In genomic region chr21:34029724-34030528, GRCh38 we compare ENCODE assay signal across 1 cellular context.
A peak's percentile ranks its signal among the peaks of the same experiment; 100 is the strongest.
TF ChIP-seq lines count a peak whose summit lies in the region.

No MANE protein-coding gene starts in this region.

TF ChIP-seq in K562, 482 proteins besides CTCF, POLR2A, EP300 and RAD21 (continued from another document and continues in another):
- no peak for TF ChIP-seq CGGBP1 (CRISPR knock-in tag; IDR thresholded peaks at IDR 0.05)
- TF ChIP-seq, protein P1, sequence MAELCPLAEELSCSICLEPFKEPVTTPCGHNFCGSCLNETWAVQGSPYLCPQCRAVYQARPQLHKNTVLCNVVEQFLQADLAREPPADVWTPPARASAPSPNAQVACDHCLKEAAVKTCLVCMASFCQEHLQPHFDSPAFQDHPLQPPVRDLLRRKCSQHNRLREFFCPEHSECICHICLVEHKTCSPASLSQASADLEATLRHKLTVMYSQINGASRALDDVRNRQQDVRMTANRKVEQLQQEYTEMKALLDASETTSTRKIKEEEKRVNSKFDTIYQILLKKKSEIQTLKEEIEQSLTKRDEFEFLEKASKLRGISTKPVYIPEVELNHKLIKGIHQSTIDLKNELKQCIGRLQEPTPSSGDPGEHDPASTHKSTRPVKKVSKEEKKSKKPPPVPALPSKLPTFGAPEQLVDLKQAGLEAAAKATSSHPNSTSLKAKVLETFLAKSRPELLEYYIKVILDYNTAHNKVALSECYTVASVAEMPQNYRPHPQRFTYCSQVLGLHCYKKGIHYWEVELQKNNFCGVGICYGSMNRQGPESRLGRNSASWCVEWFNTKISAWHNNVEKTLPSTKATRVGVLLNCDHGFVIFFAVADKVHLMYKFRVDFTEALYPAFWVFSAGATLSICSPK (IDR thresholded peaks at IDR 0.05; ENCODE audit: borderline replicate concordance): no peak
- TF ChIP-seq PTRF (tag; IDR thresholded peaks at IDR 0.05): no peak
- TF ChIP-seq, protein P2, sequence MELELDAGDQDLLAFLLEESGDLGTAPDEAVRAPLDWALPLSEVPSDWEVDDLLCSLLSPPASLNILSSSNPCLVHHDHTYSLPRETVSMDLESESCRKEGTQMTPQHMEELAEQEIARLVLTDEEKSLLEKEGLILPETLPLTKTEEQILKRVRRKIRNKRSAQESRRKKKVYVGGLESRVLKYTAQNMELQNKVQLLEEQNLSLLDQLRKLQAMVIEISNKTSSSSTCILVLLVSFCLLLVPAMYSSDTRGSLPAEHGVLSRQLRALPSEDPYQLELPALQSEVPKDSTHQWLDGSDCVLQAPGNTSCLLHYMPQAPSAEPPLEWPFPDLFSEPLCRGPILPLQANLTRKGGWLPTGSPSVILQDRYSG (tag; conservative IDR thresholded peaks at IDR 0.05; ENCODE audit: low read depth): peak; percentile 90; the same call in 1 of the 2 replicates
- TF ChIP-seq, protein P3, sequence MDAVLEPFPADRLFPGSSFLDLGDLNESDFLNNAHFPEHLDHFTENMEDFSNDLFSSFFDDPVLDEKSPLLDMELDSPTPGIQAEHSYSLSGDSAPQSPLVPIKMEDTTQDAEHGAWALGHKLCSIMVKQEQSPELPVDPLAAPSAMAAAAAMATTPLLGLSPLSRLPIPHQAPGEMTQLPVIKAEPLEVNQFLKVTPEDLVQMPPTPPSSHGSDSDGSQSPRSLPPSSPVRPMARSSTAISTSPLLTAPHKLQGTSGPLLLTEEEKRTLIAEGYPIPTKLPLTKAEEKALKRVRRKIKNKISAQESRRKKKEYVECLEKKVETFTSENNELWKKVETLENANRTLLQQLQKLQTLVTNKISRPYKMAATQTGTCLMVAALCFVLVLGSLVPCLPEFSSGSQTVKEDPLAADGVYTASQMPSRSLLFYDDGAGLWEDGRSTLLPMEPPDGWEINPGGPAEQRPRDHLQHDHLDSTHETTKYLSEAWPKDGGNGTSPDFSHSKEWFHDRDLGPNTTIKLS (IDR thresholded peaks at IDR 0.05; ENCODE audit: borderline replicate concordance, low read depth): peak; percentile 94
- no peak for TF ChIP-seq DEAF1 (CRISPR knock-in tag; IDR thresholded peaks at IDR 0.05)
- no peak for TF ChIP-seq ZZZ3 (IDR thresholded peaks at IDR 0.05)
- peak; percentile 40; the same call in 1 of the 2 replicates for TF ChIP-seq DMBX1 (CRISPR knock-in tag; IDR thresholded peaks at IDR 0.05; ENCODE audit: borderline replicate concordance)
- TF ChIP-seq FOXK2 (conservative IDR thresholded peaks at IDR 0.05 in 1 of 2, IDR thresholded peaks at IDR 0.05 in 1 of 2; ENCODE audit: low read depth in 2 of 2): no peak
- no peak for TF ChIP-seq ATF1 (CRISPR knock-in tag; IDR thresholded peaks at IDR 0.05)
- peak; percentile 96 for TF ChIP-seq ATF1 (tag; IDR thresholded peaks at IDR 0.05)
- no peak for TF ChIP-seq NUFIP1 (IDR thresholded peaks at IDR 0.05; ENCODE audit: partially characterized antibody)
- no peak for TF ChIP-seq MCM2 (IDR thresholded peaks at IDR 0.05; ENCODE audit: low read depth)
- TF ChIP-seq ARNT (IDR thresholded peaks at IDR 0.05): no peak
- no peak for TF ChIP-seq POLR2G (IDR thresholded peaks at IDR 0.05; ENCODE audit: low read depth, low read length)
- TF ChIP-seq KLF6 (CRISPR knock-in tag; IDR thresholded peaks at IDR 0.05; ENCODE audit: borderline replicate concordance): no peak
- TF ChIP-seq HIVEP1 (CRISPR knock-in tag; IDR thresholded peaks at IDR 0.05): no peak
- TF ChIP-seq NFIX (CRISPR knock-in tag; IDR thresholded peaks at IDR 0.05; ENCODE audit: low read depth): no peak
- TF ChIP-seq ZEB2 (IDR thresholded peaks at IDR 0.05): peak; percentile 79
- TF ChIP-seq HMG20B (CRISPR knock-in tag; IDR thresholded peaks at IDR 0.05): no peak
- TF ChIP-seq, protein P4, sequence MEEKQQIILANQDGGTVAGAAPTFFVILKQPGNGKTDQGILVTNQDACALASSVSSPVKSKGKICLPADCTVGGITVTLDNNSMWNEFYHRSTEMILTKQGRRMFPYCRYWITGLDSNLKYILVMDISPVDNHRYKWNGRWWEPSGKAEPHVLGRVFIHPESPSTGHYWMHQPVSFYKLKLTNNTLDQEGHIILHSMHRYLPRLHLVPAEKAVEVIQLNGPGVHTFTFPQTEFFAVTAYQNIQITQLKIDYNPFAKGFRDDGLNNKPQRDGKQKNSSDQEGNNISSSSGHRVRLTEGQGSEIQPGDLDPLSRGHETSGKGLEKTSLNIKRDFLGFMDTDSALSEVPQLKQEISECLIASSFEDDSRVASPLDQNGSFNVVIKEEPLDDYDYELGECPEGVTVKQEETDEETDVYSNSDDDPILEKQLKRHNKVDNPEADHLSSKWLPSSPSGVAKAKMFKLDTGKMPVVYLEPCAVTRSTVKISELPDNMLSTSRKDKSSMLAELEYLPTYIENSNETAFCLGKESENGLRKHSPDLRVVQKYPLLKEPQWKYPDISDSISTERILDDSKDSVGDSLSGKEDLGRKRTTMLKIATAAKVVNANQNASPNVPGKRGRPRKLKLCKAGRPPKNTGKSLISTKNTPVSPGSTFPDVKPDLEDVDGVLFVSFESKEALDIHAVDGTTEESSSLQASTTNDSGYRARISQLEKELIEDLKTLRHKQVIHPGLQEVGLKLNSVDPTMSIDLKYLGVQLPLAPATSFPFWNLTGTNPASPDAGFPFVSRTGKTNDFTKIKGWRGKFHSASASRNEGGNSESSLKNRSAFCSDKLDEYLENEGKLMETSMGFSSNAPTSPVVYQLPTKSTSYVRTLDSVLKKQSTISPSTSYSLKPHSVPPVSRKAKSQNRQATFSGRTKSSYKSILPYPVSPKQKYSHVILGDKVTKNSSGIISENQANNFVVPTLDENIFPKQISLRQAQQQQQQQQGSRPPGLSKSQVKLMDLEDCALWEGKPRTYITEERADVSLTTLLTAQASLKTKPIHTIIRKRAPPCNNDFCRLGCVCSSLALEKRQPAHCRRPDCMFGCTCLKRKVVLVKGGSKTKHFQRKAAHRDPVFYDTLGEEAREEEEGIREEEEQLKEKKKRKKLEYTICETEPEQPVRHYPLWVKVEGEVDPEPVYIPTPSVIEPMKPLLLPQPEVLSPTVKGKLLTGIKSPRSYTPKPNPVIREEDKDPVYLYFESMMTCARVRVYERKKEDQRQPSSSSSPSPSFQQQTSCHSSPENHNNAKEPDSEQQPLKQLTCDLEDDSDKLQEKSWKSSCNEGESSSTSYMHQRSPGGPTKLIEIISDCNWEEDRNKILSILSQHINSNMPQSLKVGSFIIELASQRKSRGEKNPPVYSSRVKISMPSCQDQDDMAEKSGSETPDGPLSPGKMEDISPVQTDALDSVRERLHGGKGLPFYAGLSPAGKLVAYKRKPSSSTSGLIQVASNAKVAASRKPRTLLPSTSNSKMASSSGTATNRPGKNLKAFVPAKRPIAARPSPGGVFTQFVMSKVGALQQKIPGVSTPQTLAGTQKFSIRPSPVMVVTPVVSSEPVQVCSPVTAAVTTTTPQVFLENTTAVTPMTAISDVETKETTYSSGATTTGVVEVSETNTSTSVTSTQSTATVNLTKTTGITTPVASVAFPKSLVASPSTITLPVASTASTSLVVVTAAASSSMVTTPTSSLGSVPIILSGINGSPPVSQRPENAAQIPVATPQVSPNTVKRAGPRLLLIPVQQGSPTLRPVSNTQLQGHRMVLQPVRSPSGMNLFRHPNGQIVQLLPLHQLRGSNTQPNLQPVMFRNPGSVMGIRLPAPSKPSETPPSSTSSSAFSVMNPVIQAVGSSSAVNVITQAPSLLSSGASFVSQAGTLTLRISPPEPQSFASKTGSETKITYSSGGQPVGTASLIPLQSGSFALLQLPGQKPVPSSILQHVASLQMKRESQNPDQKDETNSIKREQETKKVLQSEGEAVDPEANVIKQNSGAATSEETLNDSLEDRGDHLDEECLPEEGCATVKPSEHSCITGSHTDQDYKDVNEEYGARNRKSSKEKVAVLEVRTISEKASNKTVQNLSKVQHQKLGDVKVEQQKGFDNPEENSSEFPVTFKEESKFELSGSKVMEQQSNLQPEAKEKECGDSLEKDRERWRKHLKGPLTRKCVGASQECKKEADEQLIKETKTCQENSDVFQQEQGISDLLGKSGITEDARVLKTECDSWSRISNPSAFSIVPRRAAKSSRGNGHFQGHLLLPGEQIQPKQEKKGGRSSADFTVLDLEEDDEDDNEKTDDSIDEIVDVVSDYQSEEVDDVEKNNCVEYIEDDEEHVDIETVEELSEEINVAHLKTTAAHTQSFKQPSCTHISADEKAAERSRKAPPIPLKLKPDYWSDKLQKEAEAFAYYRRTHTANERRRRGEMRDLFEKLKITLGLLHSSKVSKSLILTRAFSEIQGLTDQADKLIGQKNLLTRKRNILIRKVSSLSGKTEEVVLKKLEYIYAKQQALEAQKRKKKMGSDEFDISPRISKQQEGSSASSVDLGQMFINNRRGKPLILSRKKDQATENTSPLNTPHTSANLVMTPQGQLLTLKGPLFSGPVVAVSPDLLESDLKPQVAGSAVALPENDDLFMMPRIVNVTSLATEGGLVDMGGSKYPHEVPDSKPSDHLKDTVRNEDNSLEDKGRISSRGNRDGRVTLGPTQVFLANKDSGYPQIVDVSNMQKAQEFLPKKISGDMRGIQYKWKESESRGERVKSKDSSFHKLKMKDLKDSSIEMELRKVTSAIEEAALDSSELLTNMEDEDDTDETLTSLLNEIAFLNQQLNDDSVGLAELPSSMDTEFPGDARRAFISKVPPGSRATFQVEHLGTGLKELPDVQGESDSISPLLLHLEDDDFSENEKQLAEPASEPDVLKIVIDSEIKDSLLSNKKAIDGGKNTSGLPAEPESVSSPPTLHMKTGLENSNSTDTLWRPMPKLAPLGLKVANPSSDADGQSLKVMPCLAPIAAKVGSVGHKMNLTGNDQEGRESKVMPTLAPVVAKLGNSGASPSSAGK (IDR thresholded peaks at IDR 0.05): peak; percentile 91
- no peak for TF ChIP-seq ZNF217 (CRISPR knock-in tag; IDR thresholded peaks at IDR 0.05)
- no peak for TF ChIP-seq KDM5B (IDR thresholded peaks at IDR 0.05; ENCODE audit: insufficient replicate concordance, low read depth, low read length)
- TF ChIP-seq TOE1 (IDR thresholded peaks at IDR 0.05; ENCODE audit: borderline replicate concordance): no peak
- TF ChIP-seq TOE1 (CRISPR knock-in tag; IDR thresholded peaks at IDR 0.05; ENCODE audit: borderline replicate concordance, low read depth): no peak
- TF ChIP-seq, protein P5, sequence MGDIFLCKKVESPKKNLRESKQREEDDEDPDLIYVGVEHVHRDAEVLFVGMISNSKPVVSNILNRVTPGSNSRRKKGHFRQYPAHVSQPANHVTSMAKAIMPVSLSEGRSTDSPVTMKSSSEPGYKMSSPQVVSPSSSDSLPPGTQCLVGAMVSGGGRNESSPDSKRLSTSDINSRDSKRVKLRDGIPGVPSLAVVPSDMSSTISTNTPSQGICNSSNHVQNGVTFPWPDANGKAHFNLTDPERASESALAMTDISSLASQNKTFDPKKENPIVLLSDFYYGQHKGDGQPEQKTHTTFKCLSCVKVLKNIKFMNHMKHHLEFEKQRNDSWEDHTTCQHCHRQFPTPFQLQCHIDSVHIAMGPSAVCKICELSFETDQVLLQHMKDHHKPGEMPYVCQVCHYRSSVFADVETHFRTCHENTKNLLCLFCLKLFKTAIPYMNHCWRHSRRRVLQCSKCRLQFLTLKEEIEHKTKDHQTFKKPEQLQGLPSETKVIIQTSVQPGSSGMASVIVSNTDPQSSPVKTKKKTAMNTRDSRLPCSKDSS (IDR thresholded peaks at IDR 0.05; ENCODE audit: low read depth, partially characterized antibody): no peak
- TF ChIP-seq SRSF3 (IDR thresholded peaks at IDR 0.05; ENCODE audit: insufficient read depth, low read length): no peak
- TF ChIP-seq NBN (IDR thresholded peaks at IDR 0.05; ENCODE audit: low read depth): peak; percentile 65; the same call in 1 of the 2 replicates
- no peak for TF ChIP-seq WHSC1 (IDR thresholded peaks at IDR 0.05; ENCODE audit: low read length)
- TF ChIP-seq, protein P6, sequence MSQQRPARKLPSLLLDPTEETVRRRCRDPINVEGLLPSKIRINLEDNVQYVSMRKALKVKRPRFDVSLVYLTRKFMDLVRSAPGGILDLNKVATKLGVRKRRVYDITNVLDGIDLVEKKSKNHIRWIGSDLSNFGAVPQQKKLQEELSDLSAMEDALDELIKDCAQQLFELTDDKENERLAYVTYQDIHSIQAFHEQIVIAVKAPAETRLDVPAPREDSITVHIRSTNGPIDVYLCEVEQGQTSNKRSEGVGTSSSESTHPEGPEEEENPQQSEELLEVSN (IDR thresholded peaks at IDR 0.05; ENCODE audit: borderline replicate concordance in 1 of 2, extremely low read depth in 1 of 2, insufficient read depth in 1 of 2, insufficient read length in 1 of 2, low read depth in 1 of 2, low read length in 1 of 2, poor library complexity in 1 of 2, severe bottlenecking in 1 of 2): peak; percentile 68 to 73
- no peak for TF ChIP-seq TCF7L2 (IDR thresholded peaks at IDR 0.05; ENCODE audit: low read depth, low read length)
- TF ChIP-seq TFAM (CRISPR knock-in tag; conservative IDR thresholded peaks at IDR 0.05): no peak
- TF ChIP-seq ELK1 (CRISPR knock-in tag; IDR thresholded peaks at IDR 0.05): no peak
- TF ChIP-seq HDGF (IDR thresholded peaks at IDR 0.05): no peak
